Comparison of ENCODE assay signal across 1 cellular context in the genomic region with DNA sequence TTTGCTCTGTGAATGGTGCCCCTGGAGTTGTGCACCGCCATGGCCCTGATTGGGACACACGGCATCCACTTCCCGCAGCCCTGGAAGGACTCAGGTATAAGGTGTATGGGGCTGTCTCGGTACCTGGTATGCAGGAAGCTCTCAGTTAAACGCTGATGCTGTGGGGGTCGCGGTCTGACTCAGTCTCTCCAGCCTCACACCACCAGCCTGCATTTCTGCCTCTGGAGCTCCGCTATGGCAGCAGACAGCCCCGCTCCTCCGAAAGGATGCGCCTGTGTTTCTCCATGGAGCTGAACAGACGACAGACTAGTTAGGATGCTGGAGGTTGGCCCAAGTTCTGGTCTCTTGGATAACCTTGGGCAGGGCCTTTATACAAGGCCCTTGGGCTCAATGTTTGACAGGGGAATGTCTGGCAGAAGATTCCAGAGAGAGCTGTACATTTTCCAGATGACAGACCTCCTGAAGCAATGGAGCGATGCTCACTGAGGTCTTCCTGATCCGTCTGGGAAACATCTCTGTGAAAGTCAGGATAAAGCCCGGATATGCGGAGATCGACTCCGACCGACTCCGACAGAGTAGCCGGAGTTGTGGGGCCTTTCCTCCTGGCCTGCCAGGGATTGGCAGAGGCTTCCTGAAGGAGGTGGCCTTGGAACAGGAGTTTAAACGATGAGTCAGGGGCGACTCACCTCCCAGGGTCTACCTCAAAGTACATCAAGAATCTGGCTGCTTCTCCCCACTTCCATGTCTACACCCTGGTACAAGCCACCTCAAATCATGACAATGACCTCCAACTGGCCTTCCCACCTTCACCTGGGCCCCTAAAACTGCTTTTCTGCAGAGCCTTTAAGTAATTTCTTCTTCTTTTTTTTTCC.
TF ChIP-seq lines count a peak whose summit lies in the region.

No MANE protein-coding gene starts in this region.

TF ChIP-seq in IMR-90, 13 proteins besides CTCF, POLR2A, EP300 and RAD21:
- no peak for TF ChIP-seq RCOR1 (IDR thresholded peaks at IDR 0.05; ENCODE audit: insufficient replicate concordance, low read length)
- TF ChIP-seq, protein P1, sequence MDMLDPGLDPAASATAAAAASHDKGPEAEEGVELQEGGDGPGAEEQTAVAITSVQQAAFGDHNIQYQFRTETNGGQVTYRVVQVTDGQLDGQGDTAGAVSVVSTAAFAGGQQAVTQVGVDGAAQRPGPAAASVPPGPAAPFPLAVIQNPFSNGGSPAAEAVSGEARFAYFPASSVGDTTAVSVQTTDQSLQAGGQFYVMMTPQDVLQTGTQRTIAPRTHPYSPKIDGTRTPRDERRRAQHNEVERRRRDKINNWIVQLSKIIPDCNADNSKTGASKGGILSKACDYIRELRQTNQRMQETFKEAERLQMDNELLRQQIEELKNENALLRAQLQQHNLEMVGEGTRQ (IDR thresholded peaks at IDR 0.05; ENCODE audit: low read depth, low read length): no peak
